1 cellular context compared by ENCODE assay signal in the genomic region with DNA sequence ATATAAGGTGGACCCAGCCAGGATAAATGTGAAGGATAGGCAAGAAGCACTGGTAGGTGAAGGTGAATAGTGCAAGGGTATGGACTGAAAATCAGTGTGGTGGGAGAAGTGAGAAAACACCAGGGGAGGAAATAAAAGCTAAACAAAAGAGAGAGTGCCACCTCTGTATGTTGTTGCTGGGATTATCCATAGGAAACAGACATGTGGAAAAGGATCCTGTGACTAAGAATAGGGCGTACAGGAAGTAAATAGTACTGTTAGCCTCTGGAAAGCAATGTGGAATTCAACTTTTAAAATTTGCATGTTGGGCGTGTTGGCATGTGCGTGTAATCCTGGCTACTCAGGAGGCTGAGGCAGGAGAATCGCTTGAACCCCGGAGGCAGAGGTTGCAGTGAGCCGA.
TF ChIP-seq lines count a peak whose summit lies in the region.

No MANE protein-coding gene starts in this region.

TF ChIP-seq in H1, 55 proteins besides CTCF, POLR2A, EP300 and RAD21:
- TF ChIP-seq CTBP2 (IDR thresholded peaks at IDR 0.05; ENCODE audit: borderline replicate concordance, insufficient read depth, insufficient read length, low read length) (no peak), TCF12 (IDR thresholded peaks at IDR 0.05; ENCODE audit: low read depth, low read length) (no peak), ASH2L (IDR thresholded peaks at IDR 0.05; ENCODE audit: low read length) (no peak), KDM4A (IDR thresholded peaks at IDR 0.05; ENCODE audit: low read depth, low read length, severe bottlenecking) (no peak), KDM1A (IDR thresholded peaks at IDR 0.05; ENCODE audit: borderline replicate concordance, low read length) (no peak), SUZ12 (IDR thresholded peaks at IDR 0.05; ENCODE audit: low read length) (no peak), CBX8 (IDR thresholded peaks at IDR 0.05; ENCODE audit: borderline replicate concordance, low read depth, low read length) (no peak), POU5F1 (IDR thresholded peaks at IDR 0.05; ENCODE audit: low read depth, low read length) (no peak), RBBP5 (IDR thresholded peaks at IDR 0.05; ENCODE audit: borderline replicate concordance, low read depth, low read length) (no peak), PHF8 (conservative IDR thresholded peaks at IDR 0.05; ENCODE audit: low read depth, low read length) (no peak), YY1 (IDR thresholded peaks at IDR 0.05; ENCODE audit: low read depth, low read length) (no peak), SRF (IDR thresholded peaks at IDR 0.05; ENCODE audit: low read depth, low read length) (no peak), MAFK (IDR thresholded peaks at IDR 0.05; ENCODE audit: low read depth, low read length) (no peak), TEAD4 (IDR thresholded peaks at IDR 0.05; ENCODE audit: low read depth, low read length) (no peak), JUND (IDR thresholded peaks at IDR 0.05; ENCODE audit: low read length) (no peak), ATF2 (IDR thresholded peaks at IDR 0.05; ENCODE audit: low read length) (no peak), SIN3A (conservative IDR thresholded peaks at IDR 0.05 in 1 of 2, IDR thresholded peaks at IDR 0.05 in 1 of 2; ENCODE audit: low read depth in 1 of 2, low read length in 2 of 2) (no peak)
